1 cellular context compared by ENCODE assay signal in genomic region chr2:217922101-217923006, GRCh38.
TF ChIP-seq lines count a peak whose summit lies in the region.

No MANE protein-coding gene starts in this region.

TF ChIP-seq in HepG2, 621 proteins besides CTCF, POLR2A, EP300 and RAD21 (continued from another document):
- TF ChIP-seq MED1 (CRISPR knock-in tag; IDR thresholded peaks at IDR 0.05) (0 out of 2 replicates have a peak, but pooled peaks have one; percentile 25), THAP8 (CRISPR knock-in tag; IDR thresholded peaks at IDR 0.05; ENCODE audit: borderline replicate concordance) (0 out of 2 replicates have a peak, but pooled peaks have one; percentile 53), NR2F6 (IDR thresholded peaks at IDR 0.05) (no peak), NR2F6 (CRISPR knock-in tag; IDR thresholded peaks at IDR 0.05) (0 out of 2 replicates have a peak, but pooled peaks have one; percentile 6), ZFP62 (CRISPR knock-in tag; IDR thresholded peaks at IDR 0.05) (0 out of 2 replicates have a peak, but pooled peaks have one; percentile 19), ZNF350 (CRISPR knock-in tag; IDR thresholded peaks at IDR 0.05; ENCODE audit: borderline replicate concordance, low read depth) (no peak), ZNF556 (CRISPR knock-in tag; IDR thresholded peaks at IDR 0.05; ENCODE audit: borderline replicate concordance) (peak; percentile 64; the same call in 1 of the 2 replicates), CREM (IDR thresholded peaks at IDR 0.05) (no peak), CREM (CRISPR knock-in tag; IDR thresholded peaks at IDR 0.05) (no peak), HMGA1 (CRISPR knock-in tag; conservative IDR thresholded peaks at IDR 0.05) (no peak), KDM5B (CRISPR knock-in tag; IDR thresholded peaks at IDR 0.05; ENCODE audit: borderline replicate concordance) (peak; percentile 21; the same call in 1 of the 2 replicates), ZNF616 (CRISPR knock-in tag; IDR thresholded peaks at IDR 0.05; ENCODE audit: low read depth) (0 out of 2 replicates have a peak, but pooled peaks have one; percentile 66)
- TF ChIP-seq, protein P1, sequence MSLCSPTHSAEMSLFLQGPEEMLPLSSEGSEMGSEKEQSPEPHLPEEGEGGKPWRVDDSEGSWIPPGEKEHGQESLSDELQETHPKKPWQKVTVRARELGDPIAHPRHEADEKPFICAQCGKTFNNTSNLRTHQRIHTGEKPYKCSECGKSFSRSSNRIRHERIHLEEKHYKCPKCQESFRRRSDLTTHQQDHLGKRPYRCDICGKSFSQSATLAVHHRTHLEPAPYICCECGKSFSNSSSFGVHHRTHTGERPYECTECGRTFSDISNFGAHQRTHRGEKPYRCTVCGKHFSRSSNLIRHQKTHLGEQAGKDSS (CRISPR knock-in tag; IDR thresholded peaks at IDR 0.05; ENCODE audit: borderline replicate concordance, low read depth) = 0 out of 2 replicates have a peak, but pooled peaks have one; percentile 55
- TF ChIP-seq, protein P2, sequence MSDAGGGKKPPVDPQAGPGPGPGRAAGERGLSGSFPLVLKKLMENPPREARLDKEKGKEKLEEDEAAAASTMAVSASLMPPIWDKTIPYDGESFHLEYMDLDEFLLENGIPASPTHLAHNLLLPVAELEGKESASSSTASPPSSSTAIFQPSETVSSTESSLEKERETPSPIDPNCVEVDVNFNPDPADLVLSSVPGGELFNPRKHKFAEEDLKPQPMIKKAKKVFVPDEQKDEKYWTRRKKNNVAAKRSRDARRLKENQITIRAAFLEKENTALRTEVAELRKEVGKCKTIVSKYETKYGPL (CRISPR knock-in tag; IDR thresholded peaks at IDR 0.05) = no peak
